ENCODE assay signal across 27 cellular contexts in genomic region chr12:65022960-65023359, GRCh38.
DNase-seq lines count a peak whose midpoint lies in the region; ATAC-seq, FAIRE-seq and TF ChIP-seq lines count a peak whose summit lies in the region.
"Had no signal": no experiment of that assay in that cellular context is flagged by ENCODE, and none has a peak within 500 bp of the region (broad histone marks: within the 10 kb centered on the region; RNA-seq: fewer than 3 reads in every experiment).

No MANE protein-coding gene starts in this region.

- H3K36me3 Mint-ChIP-seq in MCF 10A (ENCODE audit: insufficient read depth, unreplicated experiment) = no peaks in the 10 kb centered on the region
- H3K36me3 Mint-ChIP-seq in activated CD8-positive, alpha-beta T cell treated with anti-CD3 and anti-CD28 coated beads for 36 hours (ENCODE audit: low read depth) = no peaks in the 10 kb centered on the region
- H3K36me3 Mint-ChIP-seq: activated naive CD4-positive, alpha-beta T cell treated with anti-CD3 and anti-CD28 coated beads, Interleukin-2, amount 50 U/mL, for 24 hours; neural progenitor cell had no signal

- in situ Hi-C loops in mammary epithelial cell (cut with MboI; ENCODE audit: low sequenced_read_pairs in 2 of 2) = no loop called here

- H4K20me1 ChIP-seq in mammary epithelial cell (ENCODE audit: insufficient read depth, low read length) = no peaks in the 10 kb centered on the region

- CTCF ChIA-PET in MCF 10A (lab: Yijun Ruan, JAX) (interaction anchor here (1.0 kb wide), 1 partner anchor 27 kb away, joined by 3 read pairs; no protein-coding TSS in a partner anchor), mammary epithelial cell (lab: Charles Lee; ENCODE audit: low non-redundant PET) (no interaction called here)
- CTCF ChIA-PET in activated CD8-positive, alpha-beta T cell treated with anti-CD3 and anti-CD28 coated beads for 36 hours (lab: Charles Lee) = no interaction called here

- peaks cover 3% of the 10 kb centered on the region for H3K9me3 ChIP-seq in mammary epithelial cell (replicated peaks; ENCODE audit: insufficient read depth, low read length)
- no peaks in the 10 kb centered on the region for H3K9me3 ChIP-seq in RWPE2 (ENCODE audit: severe bottlenecking)
- no peaks in the 10 kb centered on the region for H3K9me3 ChIP-seq in small intestine (ENCODE audit: control insufficient read depth, low read depth)
- H3K9me3 ChIP-seq: lower lobe of right lung had no signal

- H3K4me1 Mint-ChIP-seq in MCF 10A (ENCODE audit: insufficient read depth, unreplicated experiment) = no peaks in the 10 kb centered on the region
- H3K4me1 Mint-ChIP-seq in activated CD8-positive, alpha-beta T cell treated with anti-CD3 and anti-CD28 coated beads for 36 hours (ENCODE audit: low read depth) = no peaks in the 10 kb centered on the region
- H3K4me1 Mint-ChIP-seq: activated naive CD4-positive, alpha-beta T cell treated with anti-CD3 and anti-CD28 coated beads, Interleukin-2, amount 50 U/mL, for 24 hours; neural progenitor cell had no signal

- peaks cover 65% of the 10 kb centered on the region for H3K27me3 Mint-ChIP-seq in MCF 10A (ENCODE audit: insufficient read depth, unreplicated experiment)
- H3K27me3 Mint-ChIP-seq in activated CD8-positive, alpha-beta T cell treated with anti-CD3 and anti-CD28 coated beads for 36 hours = peaks cover 2% of the 10 kb centered on the region

- no peaks in the 10 kb centered on the region for H3K9me3 Mint-ChIP-seq in MCF 10A (ENCODE audit: unreplicated experiment)
- peaks cover 5% of the 10 kb centered on the region for H3K9me3 Mint-ChIP-seq in activated CD8-positive, alpha-beta T cell treated with anti-CD3 and anti-CD28 coated beads for 36 hours
- H3K9me3 Mint-ChIP-seq: dendritic cell treated with granulocyte-macrophage colony-stimulating factor and Interleukin-4, amounts not matched to agents 40 ng/mL and 50 ng/mL, for 4 days had no signal

- H3K4me1 ChIP-seq in mammary epithelial cell (ENCODE audit: insufficient read depth, low read length) = no peaks in the 10 kb centered on the region
- peaks cover 4% of the 10 kb centered on the region for H3K4me1 ChIP-seq in RWPE2 (ENCODE audit: insufficient read depth, poor library complexity, severe bottlenecking)
- peaks cover 0 to 4% of the 10 kb centered on the region in 2 donors for H3K4me1 ChIP-seq in small intestine (ENCODE audit: control insufficient read depth in 2 of 2, insufficient read depth in 1 of 2, low read depth in 1 of 2, low read length in 1 of 2)
- H3K4me1 ChIP-seq: lower lobe of right lung had no signal

- no peak overlapping the region for H3K4me2 ChIP-seq in mammary epithelial cell (ENCODE audit: insufficient read depth, low read depth, low read length)
- H3K4me2 ChIP-seq: neural progenitor cell had no signal

- no peak for FAIRE-seq in small intestine (lab: Jason Lieb, UNC)
- FAIRE-seq: endometrium, GM12891, keratinocyte had no signal

- WGBS in mammary epithelial cell (ENCODE audit: low coverage, missing lambda C conversion rate) = 30% methylated on average over 1 of the region's 1 CpG
- 3 to 16% (median 13%) methylated on average over 1 of the region's 1 CpG for WGBS in small intestine, 3 donors

- dilution Hi-C loops in mammary epithelial cell (cut with HindIII; ENCODE audit: low sequenced_read_pairs) = no loop called here

- no peak overlapping the region for H3K4me3 Mint-ChIP-seq in MCF 10A (ENCODE audit: unreplicated experiment)
- no peak overlapping the region for H3K4me3 Mint-ChIP-seq in activated CD8-positive, alpha-beta T cell treated with anti-CD3 and anti-CD28 coated beads for 36 hours
- H3K4me3 Mint-ChIP-seq: activated naive CD4-positive, alpha-beta T cell treated with anti-CD3 and anti-CD28 coated beads, Interleukin-2, amount 50 U/mL, for 24 hours; dendritic cell treated with granulocyte-macrophage colony-stimulating factor and Interleukin-4, amounts not matched to agents 40 ng/mL and 50 ng/mL, for 4 days; neural progenitor cell had no signal

- DNase-seq in MCF 10A (ENCODE audit: unreplicated experiment) (peak; percentile 27), mammary epithelial cell (no peak), NCI-H2029 (lab: John Stamatoyannopoulos, UW) (peak; percentile 2), RWPE2 (ENCODE audit: low spot score) (no peak), small intestine (peak; percentile 90), NCI-H2107 treated with DMSO at 0.1 percent for 48 hours (lab: John Stamatoyannopoulos, UW; ENCODE audit: unreplicated experiment) (no peak)
- DNase-seq in activated CD8-positive, alpha-beta T cell treated with anti-CD3 and anti-CD28 coated beads for 36 hours = no peak
- DNase-seq: anterior cingulate cortex; caudate nucleus; COR-L47; H7; KBM-7; lower lobe of right lung; NCI-H187 treated with DMSO at 0.1 percent for 48 hours; NCI-H526 treated with DMSO at 0.1 percent for 48 hours; right cardiac atrium; SHP77; stimulated activated CD4-positive, alpha-beta T cell treated with anti-CD3 and anti-CD28 coated beads, Interleukin-4, amount 100 ng/mL, for 4 hours; stimulated activated naive CD4-positive, alpha-beta T cell; T-helper 9 cell had no signal

- H3K79me2 ChIP-seq in mammary epithelial cell (ENCODE audit: insufficient read depth, low read length) = no peaks in the 10 kb centered on the region

- no peak for TF ChIP-seq CTCF in MCF 10A (IDR thresholded peaks at IDR 0.05; ENCODE audit: unreplicated experiment)
- no peak for TF ChIP-seq CTCF in mammary epithelial cell (conservative IDR thresholded peaks at IDR 0.05 in 1 of 2, IDR thresholded peaks at IDR 0.05 in 1 of 2; ENCODE audit: extremely low read depth in 1 of 2, insufficient read depth in 1 of 2, low read depth in 1 of 2, low read length in 2 of 2)
- TF ChIP-seq CTCF in RWPE2 (IDR thresholded peaks at IDR 0.05; ENCODE audit: poor library complexity, severe bottlenecking) = no peak
- no peak for TF ChIP-seq CTCF in activated CD8-positive, alpha-beta T cell treated with anti-CD3 and anti-CD28 coated beads for 36 hours (IDR thresholded peaks at IDR 0.05)

- POLR2A ChIA-PET in MCF 10A (lab: Yijun Ruan, JAX) = no interaction called here
- POLR2A ChIA-PET in activated CD8-positive, alpha-beta T cell treated with anti-CD3 and anti-CD28 coated beads for 36 hours (lab: Charles Lee) = no interaction called here

- BruUV-seq in MCF 10A (replicated peaks; lab: Mats Ljungman, UMichigan) (no TSS peak), mammary epithelial cell (replicated peaks; lab: Mats Ljungman, UMichigan) (no TSS peak)

- no peak overlapping the region for H2AFZ ChIP-seq in mammary epithelial cell (ENCODE audit: low read depth, low read length)
- H2AFZ ChIP-seq: neural progenitor cell had no signal

- intact Hi-C loops in MCF 10A (cut with micrococcal nuclease) = no loop called here
- intact Hi-C loops in mammary epithelial cell (cut with micrococcal nuclease) = no loop called here
- intact Hi-C loops in activated CD8-positive, alpha-beta T cell treated with anti-CD3 and anti-CD28 coated beads for 36 hours (cut with micrococcal nuclease) = no loop called here

- H3K4me3 ChIP-seq in mammary epithelial cell (replicated peaks in 1 of 3; ENCODE audit: insufficient read depth in 1 of 3, low read depth in 2 of 3, low read length in 3 of 3) (no peak overlapping the region), RWPE2 (ENCODE audit: severe bottlenecking) (no peak overlapping the region), small intestine (ENCODE audit: low read depth in 1 of 2, low read length in 2 of 2) (no peak overlapping the region)
- H3K4me3 ChIP-seq: lower lobe of right lung, neural progenitor cell had no signal

- H3K27ac ChIP-seq in mammary epithelial cell (ENCODE audit: insufficient read depth, low read depth, low read length) (no peak overlapping the region), RWPE2 (ENCODE audit: poor library complexity, severe bottlenecking) (no peak overlapping the region), small intestine (ENCODE audit: low read depth in 1 of 2, low read length in 1 of 2) (peak overlapping the region; percentile 21 to 35)
- H3K27ac ChIP-seq: lower lobe of right lung, neural progenitor cell had no signal

- H3K27me3 ChIP-seq in mammary epithelial cell (ENCODE audit: insufficient read depth, low read length) (peaks cover 6% of the 10 kb centered on the region), RWPE2 (ENCODE audit: insufficient read depth, poor library complexity, severe bottlenecking) (no peaks in the 10 kb centered on the region), small intestine (ENCODE audit: control insufficient read depth in 2 of 2, insufficient read depth in 2 of 2, low read length in 2 of 2) (no peaks in the 10 kb centered on the region)
- H3K27me3 ChIP-seq: neural progenitor cell had no signal

- H3K27ac Mint-ChIP-seq in MCF 10A (ENCODE audit: low read depth, unreplicated experiment) = no peak overlapping the region
- H3K27ac Mint-ChIP-seq in activated CD8-positive, alpha-beta T cell treated with anti-CD3 and anti-CD28 coated beads for 36 hours = no peak overlapping the region
- H3K27ac Mint-ChIP-seq: activated naive CD4-positive, alpha-beta T cell treated with anti-CD3 and anti-CD28 coated beads, Interleukin-2, amount 50 U/mL, for 24 hours; dendritic cell treated with granulocyte-macrophage colony-stimulating factor and Interleukin-4, amounts not matched to agents 40 ng/mL and 50 ng/mL, for 4 days; neural progenitor cell had no signal

- ATAC-seq in RWPE2 (ENCODE audit: low read depth) (0 out of 3 replicates have a peak, but pooled peaks have one; percentile 29), HG02571 (IDR thresholded peaks at IDR 0.05; ENCODE audit: unreplicated experiment) (no peak)
- ATAC-seq in activated CD8-positive, alpha-beta T cell treated with anti-CD3 and anti-CD28 coated beads for 36 hours = no peak
- ATAC-seq: lower lobe of right lung, right cardiac atrium had no signal

- no peak overlapping the region for H3K9ac ChIP-seq in mammary epithelial cell (ENCODE audit: insufficient read depth, low read length)
- H3K9ac ChIP-seq: neural progenitor cell had no signal

- no peaks in the 10 kb centered on the region for H3K36me3 ChIP-seq in mammary epithelial cell (ENCODE audit: insufficient read depth, low read length)
- no peaks in the 10 kb centered on the region for H3K36me3 ChIP-seq in RWPE2 (ENCODE audit: low read depth)
- no peaks in the 10 kb centered on the region for H3K36me3 ChIP-seq in small intestine (ENCODE audit: control insufficient read depth in 2 of 2, insufficient read depth in 2 of 2, low read length in 2 of 2)
- H3K36me3 ChIP-seq: lower lobe of right lung, neural progenitor cell had no signal

Comparison
In these comparisons a context has a peak if more than half of its experiments do, and no peak if none do; other contexts are left out.
1. DNase-seq: peak in MCF 10A (single experiment), NCI-H2029 (single experiment) and small intestine (single experiment); none in mammary epithelial cell (single experiment), RWPE2 (single experiment), NCI-H2107 treated with DMSO at 0.1 percent for 48 hours (single experiment) and activated CD8-positive, alpha-beta T cell treated with anti-CD3 and anti-CD28 coated beads for 36 hours (single experiment).
2. H3K27ac ChIP-seq: peak in small intestine (2 of 2); none in mammary epithelial cell (single experiment) and RWPE2 (single experiment).